ENCODE assay signal across 10 cellular contexts in genomic region chr1:45306319-45306718, GRCh38. TPM values are rescaled to one million over a fixed set of nuclear protein-coding genes. Genes with fewer than 3 reads are reported as not detected.
DNase-seq lines count a peak whose midpoint lies in the region; ATAC-seq, FAIRE-seq and TF ChIP-seq lines count a peak whose summit lies in the region.
"Had no signal": no experiment of that assay in that cellular context is flagged by ENCODE, and none has a peak within 500 bp of the region (broad histone marks: within the 10 kb centered on the region; RNA-seq: fewer than 3 reads in every experiment).

No MANE protein-coding gene starts in this region.

- no peak for TF ChIP-seq POLR2A in GM12891 (IDR thresholded peaks at IDR 0.05; ENCODE audit: low read depth, low read length)

- FAIRE-seq in GM12891 (lab: Jason Lieb, UNC): peak; percentile 28

- ATAC-seq in HG02759 (IDR thresholded peaks at IDR 0.05; ENCODE audit: unreplicated experiment) (no peak), GM18519 (IDR thresholded peaks at IDR 0.05; ENCODE audit: low FRiP score, unreplicated experiment) (no peak)
- ATAC-seq: lower lobe of right lung had no signal

- H3K27me3 Mint-ChIP-seq in activated naive CD8-positive, alpha-beta T cell: no peaks in the 10 kb centered on the region

- peaks cover 36% of the 10 kb centered on the region for H3K4me1 Mint-ChIP-seq in activated naive CD8-positive, alpha-beta T cell (ENCODE audit: low read depth)

- peak overlapping the region; percentile 83 for H3K4me3 Mint-ChIP-seq in activated naive CD8-positive, alpha-beta T cell

- peak overlapping the region; percentile 89 for H3K27ac Mint-ChIP-seq in activated naive CD8-positive, alpha-beta T cell

- no peaks in the 10 kb centered on the region for H3K9me3 Mint-ChIP-seq in activated naive CD8-positive, alpha-beta T cell (ENCODE audit: low read depth)

- DNase-seq in GM12891 (ENCODE audit: insufficient read length, low spot score): no peak
- DNase-seq in Kasumi-1 (lab: John Stamatoyannopoulos, UW): peak; percentile 14 to 16
- DNase-seq in stimulated activated CD4-positive, alpha-beta T cell treated with anti-CD3 and anti-CD28 coated beads, Interleukin-15, amount 100 ng/mL, for 48 hours (ENCODE audit: low read depth in 2 of 2): peak; percentile 40 to 57
- DNase-seq in amygdala (lab: John Stamatoyannopoulos, UW): no peak
- DNase-seq: effector CD8-positive, alpha-beta T cell; lower lobe of right lung; NCI-H2171 treated with DMSO at 0.1 percent for 48 hours had no signal

- H3K36me3 Mint-ChIP-seq in activated naive CD8-positive, alpha-beta T cell: no peaks in the 10 kb centered on the region

TF ChIP-seq in GM12891, 5 proteins besides CTCF, POLR2A, EP300 and RAD21:
- TF ChIP-seq TAF1 (IDR thresholded peaks at IDR 0.05; ENCODE audit: low read depth, low read length) (0 out of 2 replicates have a peak, but pooled peaks have one; percentile 57), SPI1 (IDR thresholded peaks at IDR 0.05; ENCODE audit: low read depth, low read length) (peak; percentile 72), POLR2AphosphoS5 (IDR thresholded peaks at IDR 0.05; ENCODE audit: low read depth, low read length) (no peak)
TF ChIP-seq in GM12891: peak in this region for 2.

RNA-seq across cellular contexts. Expression of gene HPDL, which starts 20.4 kb away (rescaled TPM):
- polyA plus RNA-seq in GM12891 (2012; ENCODE audit: low read depth, missing spikeins): 8.5 TPM

RNA-seq across cellular contexts. Expression of gene TOE1, which starts 33.7 kb away (rescaled TPM):
- polyA plus RNA-seq in GM12891 (2012; ENCODE audit: low read depth, missing spikeins): 15.6 TPM

RNA-seq across cellular contexts. Expression of gene MUTYH, which starts 33.9 kb away (rescaled TPM):
- polyA plus RNA-seq in GM12891 (2012; ENCODE audit: low read depth, missing spikeins): 20.9 TPM

Comparison
In these comparisons a context has a peak if more than half of its experiments do, and no peak if none do; other contexts are left out.
1. DNase-seq: peak in Kasumi-1 (2 of 2) and stimulated activated CD4-positive, alpha-beta T cell treated with anti-CD3 and anti-CD28 coated beads, Interleukin-15, amount 100 ng/mL, for 48 hours (2 of 2); none in GM12891 (single experiment) and amygdala (0 of 56).